Comparison of ENCODE assay signal across 17 cellular contexts in the genomic region with DNA sequence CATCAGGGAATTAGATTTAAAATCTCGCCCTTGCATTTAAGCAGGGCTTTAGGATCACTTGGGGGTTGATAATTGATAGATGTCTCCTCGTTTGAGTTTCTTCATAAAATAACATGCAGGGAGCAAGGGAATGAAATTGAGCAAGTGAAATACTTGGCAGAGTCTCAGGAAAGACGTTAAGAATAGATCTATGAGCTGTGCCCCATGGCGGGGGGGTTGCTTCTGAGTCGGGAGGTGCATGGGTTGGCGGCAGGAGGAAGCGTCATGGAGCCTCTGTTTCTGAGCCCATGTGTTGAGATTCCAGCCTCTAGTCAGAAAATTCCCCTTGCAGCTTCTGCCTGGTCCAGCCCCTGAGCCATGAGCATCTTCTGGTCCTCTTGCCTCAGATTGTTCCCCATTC.
DNase-seq lines count a peak whose midpoint lies in the region; ATAC-seq and TF ChIP-seq lines count a peak whose summit lies in the region.
"Had no signal": no experiment of that assay in that cellular context is flagged by ENCODE, and none has a peak within 500 bp of the region (broad histone marks: within the 10 kb centered on the region; RNA-seq: fewer than 3 reads in every experiment).

No MANE protein-coding gene starts in this region.

- H3K4me1 ChIP-seq in heart right ventricle = no peaks in the 10 kb centered on the region
- H3K4me1 ChIP-seq in psoas muscle = peaks cover 10% of the 10 kb centered on the region
- peaks cover 0 to 35% (median 15%) of the 10 kb centered on the region in 4 donors for H3K4me1 ChIP-seq in tibial artery
- H3K4me1 ChIP-seq: Caco-2 had no signal

- TF ChIP-seq CTCF in heart right ventricle (IDR thresholded peaks at IDR 0.05) = no peak
- no peak for TF ChIP-seq CTCF in psoas muscle (IDR thresholded peaks at IDR 0.05)
- no peak for TF ChIP-seq CTCF in tibial artery (IDR thresholded peaks at IDR 0.05)

- H3K36me3 ChIP-seq in heart right ventricle (no peaks in the 10 kb centered on the region), psoas muscle (ENCODE audit: insufficient read depth in 1 of 2, low read depth in 1 of 2) (no peaks in the 10 kb centered on the region), tibial artery (no peaks in the 10 kb centered on the region)
- H3K36me3 ChIP-seq: BLaER1 had no signal

- no peak overlapping the region for H3K4me3 ChIP-seq in heart right ventricle
- no peak overlapping the region for H3K4me3 ChIP-seq in psoas muscle
- no peak overlapping the region for H3K4me3 ChIP-seq in tibial artery
- H3K4me3 ChIP-seq: BLaER1, GM12878, GM23338 had no signal

- WGBS in heart right ventricle, 2 donors = 48 to 50% methylated on average over 7 of the region's 7 CpGs
- 27 to 34% (median 31%) methylated on average over 7 of the region's 7 CpGs for WGBS in psoas muscle, 3 donors

- peaks cover 0 to 72% (median 36%) of the 10 kb centered on the region in 7 donors for H3K27me3 ChIP-seq in heart right ventricle
- no peaks in the 10 kb centered on the region for H3K27me3 ChIP-seq in psoas muscle (ENCODE audit: insufficient read depth in 3 of 3, low read length in 2 of 3)
- no peaks in the 10 kb centered on the region for H3K27me3 ChIP-seq in tibial artery
- H3K27me3 ChIP-seq: BLaER1 had no signal

- H3K9me3 ChIP-seq in heart right ventricle (peaks cover 0 to 3% (median 0%) of the 10 kb centered on the region in 11 donors), psoas muscle (no peaks in the 10 kb centered on the region), tibial artery (no peaks in the 10 kb centered on the region)
- H3K9me3 ChIP-seq: BLaER1, Caco-2 had no signal

- ATAC-seq in heart right ventricle (no peak), psoas muscle (peak; percentile 76 to 94 (median 86)), HG03139 (IDR thresholded peaks at IDR 0.05; ENCODE audit: unreplicated experiment) (no peak), HG03108 (IDR thresholded peaks at IDR 0.05; ENCODE audit: unreplicated experiment) (no peak)
- ATAC-seq: GM12878, GM23338 had no signal

- intact Hi-C loops in cardiac septum (cut with DNase I) = loop anchor here (2.0 kb wide), 1 partner anchor 181 kb away; no protein-coding TSS in a partner anchor
- intact Hi-C loops in heart right ventricle (cut with DNase I) = loop anchor here in 9 of 10 donors (1.0 to 10.0 kb wide), 7 partner anchors 177 to 301 kb away; no protein-coding TSS in a partner anchor
- intact Hi-C loops in psoas muscle (cut with DNase I) = loop anchor here (2.0 to 10.0 kb wide), 3 partner anchors 180 to 527 kb away; no protein-coding TSS in a partner anchor
- intact Hi-C loops in tibial artery (cut with DNase I; ENCODE audit: low total_unique reads) = loop anchor here (5.0 to 10.0 kb wide), 2 partner anchors 73 to 300 kb away; no protein-coding TSS in a partner anchor

- no peak overlapping the region for H3K27ac ChIP-seq in heart right ventricle
- no peak overlapping the region for H3K27ac ChIP-seq in psoas muscle
- H3K27ac ChIP-seq in tibial artery = peak overlapping the region; percentile 41 to 62
- H3K27ac ChIP-seq: 22Rv1, BLaER1 had no signal

- DNase-seq in cardiac septum (ENCODE audit: low spot score) = peak; percentile 46
- DNase-seq in heart right ventricle = no peak
- peak in 1 of 2 donors; percentile 67 for DNase-seq in psoas muscle
- peak; percentile 62 to 83 for DNase-seq in tibial artery
- no peak for DNase-seq in AG20443 (ENCODE audit: low spot score)
- DNase-seq: AML-193; Caco-2; CD8-positive, alpha-beta memory T cell; DND-41; H7; IMR-90 had no signal

Comparison
In these comparisons a context has a peak if more than half of its experiments do, and no peak if none do; other contexts are left out.
1. DNase-seq: peak in cardiac septum (single experiment) and tibial artery (2 of 2); none in heart right ventricle (0 of 2) and AG20443 (single experiment).
2. ATAC-seq: peak in psoas muscle (4 of 4); none in heart right ventricle (0 of 8), HG03139 (single experiment) and HG03108 (single experiment).
3. H3K27ac ChIP-seq: peak in tibial artery (2 of 2); none in heart right ventricle (0 of 10) and psoas muscle (single experiment).